16 cellular contexts compared by ENCODE assay signal in genomic region chr15:95152741-95153140, GRCh38.
DNase-seq lines count a peak whose midpoint lies in the region; ATAC-seq and TF ChIP-seq lines count a peak whose summit lies in the region.
"Had no signal": no experiment of that assay in that cellular context is flagged by ENCODE, and none has a peak within 500 bp of the region (broad histone marks: within the 10 kb centered on the region; RNA-seq: fewer than 3 reads in every experiment).

No MANE protein-coding gene starts in this region.

- H3K27me3 Mint-ChIP-seq in activated T-cell treated with anti-CD3 and anti-CD28 coated beads, Interleukin-2, amount 50 U/mL, for 4 hours (ENCODE audit: low read depth): no peaks in the 10 kb centered on the region
- H3K27me3 Mint-ChIP-seq: CD4-positive, alpha-beta memory T cell had no signal

- no peak for TF ChIP-seq CTCF in epithelial cell of esophagus (IDR thresholded peaks at IDR 0.05; ENCODE audit: insufficient read depth, low read depth, low read length, missing control alignments)

- DNase-seq in HCEC 1CT: peak; percentile 34
- DNase-seq in amniotic epithelial cell (ENCODE audit: low read depth): peak; percentile 32
- DNase-seq in epithelial cell of esophagus (ENCODE audit: low read depth): peak; percentile 60
- DNase-seq in kidney tubule cell (ENCODE audit: low spot score): peak; percentile 29
- DNase-seq in activated T-cell treated with anti-CD3 and anti-CD28 coated beads, Interleukin-2, amount 50 U/mL, for 4 hours: no peak
- DNase-seq: C1 segment of cervical spinal cord; Calu3; CD4-positive, alpha-beta memory T cell; COR-L47; DMS53; DMS79 treated with DMSO at 0.1 percent for 48 hours; H9; HFFc6 had no signal

- peaks cover 15% of the 10 kb centered on the region for H3K9me3 Mint-ChIP-seq in activated T-cell treated with anti-CD3 and anti-CD28 coated beads, Interleukin-2, amount 50 U/mL, for 4 hours

- no peaks in the 10 kb centered on the region for H3K4me1 Mint-ChIP-seq in activated T-cell treated with anti-CD3 and anti-CD28 coated beads, Interleukin-2, amount 50 U/mL, for 4 hours (ENCODE audit: low read depth)
- H3K4me1 Mint-ChIP-seq: CD4-positive, alpha-beta memory T cell; GM23338; H9 had no signal

- no peak overlapping the region for H3K4me3 ChIP-seq in epithelial cell of esophagus (ENCODE audit: low read length)
- H3K4me3 ChIP-seq: GM23338 had no signal

- H3K4me3 Mint-ChIP-seq in activated T-cell treated with anti-CD3 and anti-CD28 coated beads, Interleukin-2, amount 50 U/mL, for 4 hours: no peak overlapping the region
- H3K4me3 Mint-ChIP-seq: CD4-positive, alpha-beta memory T cell; GM23338; H9; HFFc6 had no signal

- ATAC-seq in HG03457 (IDR thresholded peaks at IDR 0.05; ENCODE audit: unreplicated experiment): no peak
- no peak for ATAC-seq in HG02884 (IDR thresholded peaks at IDR 0.05; ENCODE audit: unreplicated experiment)
- no peak for ATAC-seq in activated T-cell treated with anti-CD3 and anti-CD28 coated beads, Interleukin-2, amount 50 U/mL, for 4 hours
- ATAC-seq: GM23338 had no signal

- H3K36me3 Mint-ChIP-seq in activated T-cell treated with anti-CD3 and anti-CD28 coated beads, Interleukin-2, amount 50 U/mL, for 4 hours (ENCODE audit: insufficient read depth): no peaks in the 10 kb centered on the region
- H3K36me3 Mint-ChIP-seq: CD4-positive, alpha-beta memory T cell had no signal
